9 cellular contexts compared by ENCODE assay signal in the genomic region with DNA sequence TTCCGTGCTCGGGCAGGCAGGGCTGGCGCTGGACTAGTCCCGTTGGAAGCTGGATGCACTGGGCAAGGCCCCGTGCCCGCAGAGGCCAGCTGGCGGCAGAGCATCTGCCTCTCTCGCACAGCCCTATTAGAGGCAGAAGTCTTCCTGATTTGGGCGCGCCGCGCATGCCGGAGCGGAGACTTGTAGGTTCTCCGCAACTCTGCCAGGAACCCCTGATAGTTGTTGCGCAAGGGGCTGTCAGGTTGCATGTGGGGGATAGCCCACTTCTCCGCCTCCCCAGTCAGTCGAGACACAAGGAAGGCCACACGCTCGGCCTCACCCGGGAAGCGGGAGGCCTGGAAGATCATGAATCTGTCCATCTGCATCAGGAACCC. TPM values are rescaled to one million over a fixed set of nuclear protein-coding genes. Genes with fewer than 3 reads are reported as not detected.
A peak's percentile ranks its signal among the peaks of the same experiment; 100 is the strongest.
DNase-seq lines count a peak whose midpoint lies in the region; ATAC-seq, FAIRE-seq and TF ChIP-seq lines count a peak whose summit lies in the region.
"Had no signal": no experiment of that assay in that cellular context is flagged by ENCODE, and none has a peak within 500 bp of the region (broad histone marks: within the 10 kb centered on the region; RNA-seq: fewer than 3 reads in every experiment).

No MANE protein-coding gene starts in this region.

- H3K9ac ChIP-seq in HUES48 (ENCODE audit: low read depth, low read length) (no peak overlapping the region), mammary epithelial cell (ENCODE audit: insufficient read depth, low read length) (no peak overlapping the region)

- peaks cover 8% of the 10 kb centered on the region for H3K9me3 ChIP-seq in HUES48 (ENCODE audit: control insufficient read depth, insufficient read depth, low read length)
- H3K9me3 ChIP-seq in mammary epithelial cell (replicated peaks; ENCODE audit: insufficient read depth, low read length) = no peaks in the 10 kb centered on the region
- H3K9me3 ChIP-seq: suprapubic skin had no signal

- peak overlapping the region; percentile 100 for H3K4me2 ChIP-seq in mammary epithelial cell (ENCODE audit: insufficient read depth, low read depth, low read length)

- H3K36me3 ChIP-seq in HUES48 (ENCODE audit: control insufficient read depth, insufficient read depth, low read length) = peaks cover 29% of the 10 kb centered on the region
- no peaks in the 10 kb centered on the region for H3K36me3 ChIP-seq in mammary epithelial cell (ENCODE audit: insufficient read depth, low read length)
- H3K36me3 ChIP-seq: suprapubic skin had no signal

- FAIRE-seq in GM19239 (lab: Jason Lieb, UNC) = no peak

- H3K4me3 ChIP-seq in AG10803 (ENCODE audit: low read length) (peak overlapping the region; percentile 75), HUES48 (ENCODE audit: low read depth, low read length) (peak overlapping the region; percentile 68; the same call in 1 of the 2 replicates), mammary epithelial cell (replicated peaks in 1 of 3; ENCODE audit: insufficient read depth in 1 of 3, low read depth in 2 of 3, low read length in 3 of 3) (no peak overlapping the region)

- DNase-seq in AG10803 (ENCODE audit: low read depth) = no peak
- no peak for DNase-seq in mammary epithelial cell
- DNase-seq in natural killer cell = no peak
- DNase-seq in SW480 (ENCODE audit: low spot score) = no peak
- no peak for DNase-seq in GM19239 (ENCODE audit: insufficient read length, low spot score)
- no peak for DNase-seq in NCI-H128 (lab: John Stamatoyannopoulos, UW; ENCODE audit: unreplicated experiment)

- peaks cover 41 to 58% of the 10 kb centered on the region in 2 donors for H3K4me1 Mint-ChIP-seq in natural killer cell

- H3K4me3 Mint-ChIP-seq in natural killer cell = peak overlapping the region; percentile 79

- dilution Hi-C loops in mammary epithelial cell (cut with HindIII; ENCODE audit: low sequenced_read_pairs) = no loop called here

- peaks cover 0 to 5% of the 10 kb centered on the region in 2 donors for H3K27me3 Mint-ChIP-seq in natural killer cell (ENCODE audit: low read depth in 2 of 2)

- BruUV-seq in mammary epithelial cell (replicated peaks; lab: Mats Ljungman, UMichigan) = no TSS peak

- CTCF ChIA-PET in mammary epithelial cell (lab: Charles Lee; ENCODE audit: low non-redundant PET) = no interaction called here

- in situ Hi-C loops in mammary epithelial cell (cut with MboI; ENCODE audit: low sequenced_read_pairs in 2 of 2) = no loop called here

- H4K20me1 ChIP-seq in mammary epithelial cell (ENCODE audit: insufficient read depth, low read length) = no peaks in the 10 kb centered on the region

- peak overlapping the region; percentile 85 to 95 for H3K27ac Mint-ChIP-seq in natural killer cell

- H3K79me2 ChIP-seq in mammary epithelial cell (ENCODE audit: insufficient read depth, low read length) = peaks cover 23% of the 10 kb centered on the region

- H3K27ac ChIP-seq in HUES48 (ENCODE audit: low read depth, low read length) = no peak overlapping the region
- no peak overlapping the region for H3K27ac ChIP-seq in mammary epithelial cell (ENCODE audit: insufficient read depth, low read depth, low read length)
- H3K27ac ChIP-seq: suprapubic skin had no signal

- ATAC-seq in natural killer cell = no peak
- ATAC-seq in GM21723 (IDR thresholded peaks at IDR 0.05; ENCODE audit: unreplicated experiment) = no peak

- intact Hi-C loops in mammary epithelial cell (cut with micrococcal nuclease) = loop anchor here (5.0 kb wide), 1 partner anchor 75 kb away; no protein-coding TSS in a partner anchor
- intact Hi-C loops in natural killer cell (cut with micrococcal nuclease) = loop anchor here (10.0 kb wide), 1 partner anchor 542 kb away; a partner anchor contains a TSS

- H3K27me3 ChIP-seq in HUES48 (ENCODE audit: control insufficient read depth, insufficient read depth, low read length) = no peaks in the 10 kb centered on the region
- H3K27me3 ChIP-seq in mammary epithelial cell (ENCODE audit: insufficient read depth, low read length) = no peaks in the 10 kb centered on the region
- H3K27me3 ChIP-seq: suprapubic skin had no signal

- H3K36me3 Mint-ChIP-seq in natural killer cell = no peaks in the 10 kb centered on the region

- WGBS in mammary epithelial cell (ENCODE audit: low coverage, missing lambda C conversion rate) = 98% methylated on average over 8 of the region's 22 CpGs

- TF ChIP-seq CTCF in AG10803 (conservative IDR thresholded peaks at IDR 0.05; ENCODE audit: low read length) (no peak), mammary epithelial cell (conservative IDR thresholded peaks at IDR 0.05 in 1 of 2, IDR thresholded peaks at IDR 0.05 in 1 of 2; ENCODE audit: extremely low read depth in 1 of 2, insufficient read depth in 1 of 2, low read depth in 1 of 2, low read length in 2 of 2) (no peak), natural killer cell (IDR thresholded peaks at IDR 0.05) (no peak)

- peaks cover 14% of the 10 kb centered on the region for H3K4me1 ChIP-seq in HUES48 (ENCODE audit: control insufficient read depth, insufficient read depth, low read length)
- H3K4me1 ChIP-seq in mammary epithelial cell (ENCODE audit: insufficient read depth, low read length) = peaks cover 10% of the 10 kb centered on the region

- H2AFZ ChIP-seq in mammary epithelial cell (ENCODE audit: low read depth, low read length) = no peak overlapping the region

- peaks cover 0 to 2% of the 10 kb centered on the region in 2 donors for H3K9me3 Mint-ChIP-seq in natural killer cell

RNA-seq across cellular contexts. Expression of a gene that starts 1.2 kb away (rescaled TPM):
- 10 to 100 TPM; 17.0 to 19.8 TPM for total RNA-seq in mammary epithelial cell
- 14.3 TPM for polyA plus RNA-seq in mammary epithelial cell
- 32.6 TPM for polyA minus RNA-seq in mammary epithelial cell
- 10 to 100 TPM; 18.7 to 28.0 (median 18.7) TPM for total RNA-seq in natural killer cell

Comparison
In these comparisons a context has a peak if more than half of its experiments do, and no peak if none do; other contexts are left out.
1. H3K4me3 ChIP-seq: peak in AG10803 (single experiment) and HUES48 (single experiment); none in mammary epithelial cell (0 of 3).